ENCODE assay signal across 8 cellular contexts in the genomic region with DNA sequence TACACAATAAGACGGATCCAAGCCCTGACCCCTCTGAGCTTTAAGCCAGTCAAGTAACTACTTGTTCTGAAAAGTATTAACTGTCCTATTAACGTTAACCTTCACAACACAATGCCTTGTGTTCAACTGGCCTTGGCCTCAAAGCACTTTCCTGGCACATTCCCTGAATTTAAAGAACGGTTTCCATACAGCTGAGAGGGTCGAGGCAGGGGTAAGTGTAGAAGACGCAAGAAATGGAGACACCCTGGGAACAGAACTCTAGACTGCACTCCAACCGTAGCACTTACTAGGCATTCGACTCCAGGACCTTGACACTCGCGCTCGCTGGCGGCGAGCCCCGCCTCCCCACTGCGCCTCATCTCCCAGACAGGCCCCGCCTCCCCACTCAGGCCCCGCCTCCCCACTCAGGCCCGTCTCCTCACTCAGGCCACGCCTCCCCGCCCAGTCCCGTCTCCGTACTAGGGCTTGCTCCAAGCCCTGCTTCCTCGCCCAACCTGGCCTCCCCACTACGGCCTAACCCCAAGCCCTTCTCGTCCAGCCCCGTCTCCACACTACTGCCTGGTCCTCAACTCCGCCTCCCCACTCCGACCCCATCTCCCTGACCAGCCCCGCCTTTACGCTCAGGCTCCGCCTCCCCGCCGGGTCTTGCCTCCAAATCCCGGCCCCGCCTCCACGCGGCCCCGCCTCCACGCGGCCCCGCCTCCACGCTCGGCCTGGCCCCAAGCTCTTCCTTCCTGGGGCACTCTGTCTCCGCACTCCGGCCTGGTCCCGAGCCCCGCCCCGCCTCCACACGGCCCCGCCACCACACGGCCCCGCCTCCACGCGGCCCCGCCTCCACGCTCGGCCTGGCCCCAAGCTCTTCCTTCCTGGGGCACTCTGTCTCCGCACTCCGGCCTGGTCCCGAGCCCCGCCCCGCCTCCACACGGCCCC. TPM values are rescaled to one million over a fixed set of nuclear protein-coding genes. Genes with fewer than 3 reads are reported as not detected.
DNase-seq lines count a peak whose midpoint lies in the region; ATAC-seq and TF ChIP-seq lines count a peak whose summit lies in the region.

No MANE protein-coding gene starts in this region.

- H3K27ac ChIP-seq in ovary (peak overlapping the region; percentile 70 to 93), thymus (ENCODE audit: low read depth) (peak overlapping the region; percentile 98)

- H3K9me3 ChIP-seq in ovary: no peaks in the 10 kb centered on the region
- no peaks in the 10 kb centered on the region for H3K9me3 ChIP-seq in thymus (ENCODE audit: control insufficient read depth)

- WGBS in ovary, 3 donors: 0 to 1% (median 1%) methylated on average over 33 to 61 of the region's 62 CpGs
- WGBS in thymus: 2% methylated on average over 61 of the region's 62 CpGs

- no peaks in the 10 kb centered on the region for H3K27me3 ChIP-seq in ovary
- H3K27me3 ChIP-seq in thymus (ENCODE audit: control insufficient read depth, insufficient read depth): no peaks in the 10 kb centered on the region

- H3K4me1 Mint-ChIP-seq in activated naive CD8-positive, alpha-beta T cell (ENCODE audit: low read depth): peaks cover 35% of the 10 kb centered on the region

- peak overlapping the region; percentile 93 for H3K27ac Mint-ChIP-seq in activated naive CD8-positive, alpha-beta T cell

- TF ChIP-seq POLR2A in ovary (IDR thresholded peaks at IDR 0.05): no peak

- no peak for TF ChIP-seq CTCF in ovary (IDR thresholded peaks at IDR 0.05)

- peak overlapping the region; percentile 95 for H3K4me3 Mint-ChIP-seq in activated naive CD8-positive, alpha-beta T cell

- no peaks in the 10 kb centered on the region for H3K36me3 Mint-ChIP-seq in activated naive CD8-positive, alpha-beta T cell

- H3K36me3 ChIP-seq in ovary: no peaks in the 10 kb centered on the region
- H3K36me3 ChIP-seq in thymus (ENCODE audit: control insufficient read depth, insufficient read depth): no peaks in the 10 kb centered on the region

- DNase-seq in NCI-H1105 (lab: John Stamatoyannopoulos, UW) (peak; percentile 95), head of caudate nucleus (peak; percentile 95 to 99 (median 98)), ovary (peak; percentile 99 to 100 (median 99))

- H3K4me1 ChIP-seq in ovary (ENCODE audit: insufficient read depth) (peaks cover 8% of the 10 kb centered on the region), thymus (ENCODE audit: control insufficient read depth, insufficient read depth, low read length) (peaks cover 6% of the 10 kb centered on the region)

- H3K4me3 ChIP-seq in GM08714 (ENCODE audit: low read length): peak overlapping the region; percentile 61
- peak overlapping the region; percentile 57 for H3K4me3 ChIP-seq in ovary
- peak overlapping the region; percentile 65 for H3K4me3 ChIP-seq in thymus (ENCODE audit: low read length)

- no peak for TF ChIP-seq EP300 in ovary (IDR thresholded peaks at IDR 0.05)

- intact Hi-C loops in head of caudate nucleus (cut with DNase I): loop anchor here (5.0 to 10.0 kb wide), 2 partner anchors 157 to 221 kb away; a partner anchor contains a TSS
- intact Hi-C loops in ovary (cut with DNase I): loop anchor here in 1 of 4 donors (10.0 kb wide), 1 partner anchor 201 kb away; a partner anchor contains a TSS

- ATAC-seq in HG02610 (IDR thresholded peaks at IDR 0.05; ENCODE audit: unreplicated experiment) (peak; percentile 62), SK-N-SH treated with all-trans-retinoic acid at 6 μM for 48 hours (peak; percentile 75)

- H3K9me3 Mint-ChIP-seq in activated naive CD8-positive, alpha-beta T cell (ENCODE audit: low read depth): no peaks in the 10 kb centered on the region

- no peaks in the 10 kb centered on the region for H3K27me3 Mint-ChIP-seq in activated naive CD8-positive, alpha-beta T cell

TF ChIP-seq in SK-N-SH treated with all-trans-retinoic acid at 6 μM for 48 hours, 23 proteins besides CTCF, POLR2A, EP300 and RAD21:
- TF ChIP-seq ZFP3 (CRISPR knock-in tag; IDR thresholded peaks at IDR 0.05) (no peak), ISL1 (CRISPR knock-in tag; IDR thresholded peaks at IDR 0.05) (no peak), ARNTL (CRISPR knock-in tag; IDR thresholded peaks at IDR 0.05; ENCODE audit: borderline replicate concordance, low read depth) (no peak), GLIS3 (CRISPR knock-in tag; IDR thresholded peaks at IDR 0.05) (no peak), SNAI2 (CRISPR knock-in tag; IDR thresholded peaks at IDR 0.05) (no peak), BACH2 (CRISPR knock-in tag; IDR thresholded peaks at IDR 0.05; ENCODE audit: borderline replicate concordance) (no peak), TCF4 (CRISPR knock-in tag; IDR thresholded peaks at IDR 0.05; ENCODE audit: borderline replicate concordance) (no peak)
- TF ChIP-seq, protein P1, sequence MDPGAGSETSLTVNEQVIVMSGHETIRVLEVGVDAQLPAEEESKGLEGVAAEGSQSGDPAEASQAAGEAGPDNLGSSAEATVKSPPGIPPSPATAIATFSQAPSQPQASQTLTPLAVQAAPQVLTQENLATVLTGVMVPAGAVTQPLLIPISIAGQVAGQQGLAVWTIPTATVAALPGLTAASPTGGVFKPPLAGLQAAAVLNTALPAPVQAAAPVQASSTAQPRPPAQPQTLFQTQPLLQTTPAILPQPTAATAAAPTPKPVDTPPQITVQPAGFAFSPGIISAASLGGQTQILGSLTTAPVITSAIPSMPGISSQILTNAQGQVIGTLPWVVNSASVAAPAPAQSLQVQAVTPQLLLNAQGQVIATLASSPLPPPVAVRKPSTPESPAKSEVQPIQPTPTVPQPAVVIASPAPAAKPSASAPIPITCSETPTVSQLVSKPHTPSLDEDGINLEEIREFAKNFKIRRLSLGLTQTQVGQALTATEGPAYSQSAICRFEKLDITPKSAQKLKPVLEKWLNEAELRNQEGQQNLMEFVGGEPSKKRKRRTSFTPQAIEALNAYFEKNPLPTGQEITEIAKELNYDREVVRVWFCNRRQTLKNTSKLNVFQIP (CRISPR knock-in tag; IDR thresholded peaks at IDR 0.05; ENCODE audit: borderline replicate concordance, low read depth): no peak
- TF ChIP-seq, protein P2, sequence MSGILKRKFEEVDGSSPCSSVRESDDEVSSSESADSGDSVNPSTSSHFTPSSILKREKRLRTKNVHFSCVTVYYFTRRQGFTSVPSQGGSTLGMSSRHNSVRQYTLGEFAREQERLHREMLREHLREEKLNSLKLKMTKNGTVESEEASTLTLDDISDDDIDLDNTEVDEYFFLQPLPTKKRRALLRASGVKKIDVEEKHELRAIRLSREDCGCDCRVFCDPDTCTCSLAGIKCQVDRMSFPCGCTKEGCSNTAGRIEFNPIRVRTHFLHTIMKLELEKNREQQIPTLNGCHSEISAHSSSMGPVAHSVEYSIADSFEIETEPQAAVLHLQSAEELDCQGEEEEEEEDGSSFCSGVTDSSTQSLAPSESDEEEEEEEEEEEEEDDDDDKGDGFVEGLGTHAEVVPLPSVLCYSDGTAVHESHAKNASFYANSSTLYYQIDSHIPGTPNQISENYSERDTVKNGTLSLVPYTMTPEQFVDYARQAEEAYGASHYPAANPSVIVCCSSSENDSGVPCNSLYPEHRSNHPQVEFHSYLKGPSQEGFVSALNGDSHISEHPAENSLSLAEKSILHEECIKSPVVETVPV (CRISPR knock-in tag; IDR thresholded peaks at IDR 0.05): no peak
- TF ChIP-seq, protein P3, sequence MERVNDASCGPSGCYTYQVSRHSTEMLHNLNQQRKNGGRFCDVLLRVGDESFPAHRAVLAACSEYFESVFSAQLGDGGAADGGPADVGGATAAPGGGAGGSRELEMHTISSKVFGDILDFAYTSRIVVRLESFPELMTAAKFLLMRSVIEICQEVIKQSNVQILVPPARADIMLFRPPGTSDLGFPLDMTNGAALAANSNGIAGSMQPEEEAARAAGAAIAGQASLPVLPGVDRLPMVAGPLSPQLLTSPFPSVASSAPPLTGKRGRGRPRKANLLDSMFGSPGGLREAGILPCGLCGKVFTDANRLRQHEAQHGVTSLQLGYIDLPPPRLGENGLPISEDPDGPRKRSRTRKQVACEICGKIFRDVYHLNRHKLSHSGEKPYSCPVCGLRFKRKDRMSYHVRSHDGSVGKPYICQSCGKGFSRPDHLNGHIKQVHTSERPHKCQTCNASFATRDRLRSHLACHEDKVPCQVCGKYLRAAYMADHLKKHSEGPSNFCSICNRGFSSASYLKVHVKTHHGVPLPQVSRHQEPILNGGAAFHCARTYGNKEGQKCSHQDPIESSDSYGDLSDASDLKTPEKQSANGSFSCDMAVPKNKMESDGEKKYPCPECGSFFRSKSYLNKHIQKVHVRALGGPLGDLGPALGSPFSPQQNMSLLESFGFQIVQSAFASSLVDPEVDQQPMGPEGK (CRISPR knock-in tag; IDR thresholded peaks at IDR 0.05; ENCODE audit: borderline replicate concordance): no peak

RNA-seq across cellular contexts. Expression of a gene that starts 0.9 kb away (rescaled TPM):
- 10 to 100 TPM; 11.0 to 23.8 (median 13.2) TPM for total RNA-seq in ovary
- polyA plus RNA-seq in ovary (10 to 100 TPM in 1 of 2 donors, 1 to 10 TPM in 1; 7.1 to 18.4 TPM), thymus (18.6 TPM)

Comparison
In these comparisons a context has a peak if more than half of its experiments do, and no peak if none do; other contexts are left out.
1. Peak in every context shown above with its lines: DNase-seq, ATAC-seq, H3K4me3 ChIP-seq and H3K27ac ChIP-seq.